Comparison of ENCODE assay signal across 9 cellular contexts in genomic region chr1:152707860-152708259, GRCh38. TPM values are rescaled to one million over a fixed set of nuclear protein-coding genes. Genes with fewer than 3 reads are reported as not detected.
"Had no signal": no experiment of that assay in that cellular context is flagged by ENCODE, and none has a peak within 500 bp of the region (broad histone marks: within the 10 kb centered on the region; RNA-seq: fewer than 3 reads in every experiment).

A gene with protein sequence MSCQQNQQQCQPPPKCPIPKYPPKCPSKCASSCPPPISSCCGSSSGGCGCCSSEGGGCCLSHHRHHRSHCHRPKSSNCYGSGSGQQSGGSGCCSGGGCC (plus strand): TSS chr1:152708160. CDS start chr1:152709076, 916 bp downstream.

- DNase-seq: IMR-90, KBM-7, KG1 had no signal

- H3K4me1 Mint-ChIP-seq: IgD-negative memory B cell had no signal

- H3K4me3 ChIP-seq: K562 had no signal

- H3K27ac Mint-ChIP-seq: IgD-negative memory B cell had no signal

- H3K4me3 Mint-ChIP-seq: IgD-negative memory B cell had no signal

- H3K27ac ChIP-seq: HL-60 had no signal

RNA-seq across cellular contexts. Expression of the gene that starts here (rescaled TPM):
- total RNA-seq: HepG2, HT-29, HT1080, IMR-90, K562 had no signal
- polyA plus RNA-seq: HepG2, IgD-negative memory B cell, IMR-90, K562 had no signal
